In the genomic region with DNA sequence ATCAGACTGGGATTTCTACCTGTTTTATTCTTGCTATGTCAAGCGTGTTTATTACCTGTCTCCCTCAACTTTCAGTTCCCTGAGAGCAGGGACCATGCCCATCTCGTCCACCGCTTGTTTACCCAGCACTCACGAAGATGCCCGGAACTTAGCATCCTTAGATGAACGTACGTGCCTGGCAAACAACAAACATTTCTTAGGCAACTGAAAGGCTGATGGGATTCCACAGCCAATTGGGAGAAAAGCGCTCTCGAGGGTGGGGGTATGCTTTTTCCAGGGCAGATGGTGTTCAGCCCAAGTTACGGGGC, we compare ENCODE assay signal across 9 cellular contexts. TPM values are rescaled to one million over a fixed set of nuclear protein-coding genes. Genes with fewer than 3 reads are reported as not detected.
A peak's percentile ranks its signal among the peaks of the same experiment; 100 is the strongest.
DNase-seq lines count a peak whose midpoint lies in the region; ATAC-seq lines count a peak whose summit lies in the region.
"Had no signal": no experiment of that assay in that cellular context is flagged by ENCODE, and none has a peak within 500 bp of the region (broad histone marks: within the 10 kb centered on the region; RNA-seq: fewer than 3 reads in every experiment).

No MANE protein-coding gene starts in this region.

- peaks cover 6% of the 10 kb centered on the region for H3K27me3 Mint-ChIP-seq in T-helper 1 cell treated with Interleukin-12 subunit alpha and Interleukin-12 subunit beta and Interleukin-4 antibody, amounts not matched to agents 30 μg/mL and 1 μg/mL, for 36 hours (ENCODE audit: low read depth)
- peaks cover 4% of the 10 kb centered on the region for H3K27me3 Mint-ChIP-seq in activated T-helper 2 cell treated with anti-CD3 and anti-CD28 coated beads, Interferon-gamma antibody, Interleukin-2, Interleukin-4, amounts not matched to agents 10 μg/mL and 5 μg/mL and 100 μg/mL, durations not matched to agents 14 hours and 24 hours and 36 hours (ENCODE audit: low read depth)

- peaks cover 11% of the 10 kb centered on the region for H3K36me3 Mint-ChIP-seq in T-helper 1 cell treated with Interleukin-12 subunit alpha and Interleukin-12 subunit beta and Interleukin-4 antibody, amounts not matched to agents 30 μg/mL and 1 μg/mL, for 36 hours (ENCODE audit: low read depth)
- H3K36me3 Mint-ChIP-seq in activated T-helper 2 cell treated with anti-CD3 and anti-CD28 coated beads, Interferon-gamma antibody, Interleukin-2, Interleukin-4, amounts not matched to agents 10 μg/mL and 5 μg/mL and 100 μg/mL, durations not matched to agents 14 hours and 24 hours and 36 hours (ENCODE audit: low read depth): peaks cover 37% of the 10 kb centered on the region

- H3K9me3 Mint-ChIP-seq in T-helper 1 cell treated with Interleukin-12 subunit alpha and Interleukin-12 subunit beta and Interleukin-4 antibody, amounts not matched to agents 30 μg/mL and 1 μg/mL, for 36 hours: no peaks in the 10 kb centered on the region
- no peaks in the 10 kb centered on the region for H3K9me3 Mint-ChIP-seq in activated T-helper 2 cell treated with anti-CD3 and anti-CD28 coated beads, Interferon-gamma antibody, Interleukin-2, Interleukin-4, amounts not matched to agents 10 μg/mL and 5 μg/mL and 100 μg/mL, durations not matched to agents 14 hours and 24 hours and 36 hours

- peaks cover 32% of the 10 kb centered on the region for H3K4me1 Mint-ChIP-seq in T-helper 1 cell treated with Interleukin-12 subunit alpha and Interleukin-12 subunit beta and Interleukin-4 antibody, amounts not matched to agents 30 μg/mL and 1 μg/mL, for 36 hours (ENCODE audit: low read depth)
- H3K4me1 Mint-ChIP-seq in activated T-helper 2 cell treated with anti-CD3 and anti-CD28 coated beads, Interferon-gamma antibody, Interleukin-2, Interleukin-4, amounts not matched to agents 10 μg/mL and 5 μg/mL and 100 μg/mL, durations not matched to agents 14 hours and 24 hours and 36 hours (ENCODE audit: low read depth): peaks cover 23% of the 10 kb centered on the region

- H3K27ac Mint-ChIP-seq in T-helper 1 cell treated with Interleukin-12 subunit alpha and Interleukin-12 subunit beta and Interleukin-4 antibody, amounts not matched to agents 30 μg/mL and 1 μg/mL, for 36 hours: peak overlapping the region; percentile 84
- peak overlapping the region; percentile 80 for H3K27ac Mint-ChIP-seq in activated T-helper 2 cell treated with anti-CD3 and anti-CD28 coated beads, Interferon-gamma antibody, Interleukin-2, Interleukin-4, amounts not matched to agents 10 μg/mL and 5 μg/mL and 100 μg/mL, durations not matched to agents 14 hours and 24 hours and 36 hours

- ATAC-seq in HG03520 (IDR thresholded peaks at IDR 0.05; ENCODE audit: unreplicated experiment) (no peak), GM18858 (IDR thresholded peaks at IDR 0.05; ENCODE audit: unreplicated experiment) (no peak)

- H3K4me3 Mint-ChIP-seq in T-helper 1 cell treated with Interleukin-12 subunit alpha and Interleukin-12 subunit beta and Interleukin-4 antibody, amounts not matched to agents 30 μg/mL and 1 μg/mL, for 36 hours: peak overlapping the region; percentile 100
- H3K4me3 Mint-ChIP-seq in activated T-helper 2 cell treated with anti-CD3 and anti-CD28 coated beads, Interferon-gamma antibody, Interleukin-2, Interleukin-4, amounts not matched to agents 10 μg/mL and 5 μg/mL and 100 μg/mL, durations not matched to agents 14 hours and 24 hours and 36 hours (ENCODE audit: low read depth): peak overlapping the region; percentile 100

- intact Hi-C loops in activated T-helper 2 cell treated with anti-CD3 and anti-CD28 coated beads, Interferon-gamma antibody, Interleukin-2, Interleukin-4, amounts not matched to agents 10 μg/mL and 5 μg/mL and 100 μg/mL, durations not matched to agents 14 hours and 24 hours and 36 hours (cut with micrococcal nuclease): loop anchor here (2.0 to 5.0 kb wide), 3 partner anchors 110 to 173 kb away; a partner anchor contains a TSS

- DNase-seq in T-helper 1 cell: no peak
- DNase-seq in activated T-helper 2 cell treated with anti-CD3 and anti-CD28 coated beads, Interferon-gamma antibody, Interleukin-2, Interleukin-4, amounts not matched to agents 10 μg/mL and 5 μg/mL and 100 μg/mL, durations not matched to agents 14 hours and 24 hours and 36 hours (ENCODE audit: low spot score): no peak
- DNase-seq in inferior parietal cortex (ENCODE audit: extremely low spot score): peak; percentile 42
- DNase-seq in superior temporal gyrus (ENCODE audit: extremely low spot score): peak; percentile 49
- DNase-seq in SK-N-DZ (ENCODE audit: low spot score): no peak

RNA-seq across cellular contexts. Expression of a gene that starts 0.4 kb away (rescaled TPM):
- 43.8 and 46.0 TPM in 2 replicates for total RNA-seq in activated T-helper 2 cell treated with anti-CD3 and anti-CD28 coated beads, Interferon-gamma antibody, Interleukin-2, Interleukin-4, amounts not matched to agents 10 μg/mL and 5 μg/mL and 100 μg/mL, durations not matched to agents 14 hours and 24 hours and 36 hours
- 13.0 and 13.8 TPM in 2 replicates for polyA plus RNA-seq in SK-N-DZ (2014; cell fraction: cytosol; rRNA removed)
- polyA plus RNA-seq in SK-N-DZ (2014; cell fraction: nucleus; rRNA removed): 31.6 and 43.8 TPM in 2 replicates

RNA-seq across cellular contexts. Expression of a gene that starts 4.9 kb away (rescaled TPM):
- 63.4 and 69.2 TPM in 2 replicates for total RNA-seq in activated T-helper 2 cell treated with anti-CD3 and anti-CD28 coated beads, Interferon-gamma antibody, Interleukin-2, Interleukin-4, amounts not matched to agents 10 μg/mL and 5 μg/mL and 100 μg/mL, durations not matched to agents 14 hours and 24 hours and 36 hours
- polyA plus RNA-seq in SK-N-DZ (2014; cell fraction: cytosol; rRNA removed): 47.9 and 53.6 TPM in 2 replicates
- polyA plus RNA-seq in SK-N-DZ (2014; cell fraction: nucleus; rRNA removed): 26.4 and 29.3 TPM in 2 replicates

RNA-seq across cellular contexts. Expression of a gene that starts 16.6 kb away (rescaled TPM):
- total RNA-seq in activated T-helper 2 cell treated with anti-CD3 and anti-CD28 coated beads, Interferon-gamma antibody, Interleukin-2, Interleukin-4, amounts not matched to agents 10 μg/mL and 5 μg/mL and 100 μg/mL, durations not matched to agents 14 hours and 24 hours and 36 hours: 2.9 and 3.3 TPM in 2 replicates
- 4.1 and 7.2 TPM in 2 replicates for polyA plus RNA-seq in SK-N-DZ (2014; cell fraction: cytosol; rRNA removed)
- polyA plus RNA-seq in SK-N-DZ (2014; cell fraction: nucleus; rRNA removed): 26.6 and 29.5 TPM in 2 replicates

RNA-seq across cellular contexts. Expression of a gene that starts 21.6 kb away (rescaled TPM):
- not detected in 2 replicates for total RNA-seq in activated T-helper 2 cell treated with anti-CD3 and anti-CD28 coated beads, Interferon-gamma antibody, Interleukin-2, Interleukin-4, amounts not matched to agents 10 μg/mL and 5 μg/mL and 100 μg/mL, durations not matched to agents 14 hours and 24 hours and 36 hours
- not detected in 2 replicates for polyA plus RNA-seq in SK-N-DZ (2014; cell fraction: cytosol; rRNA removed)
- polyA plus RNA-seq in SK-N-DZ (2014; cell fraction: nucleus; rRNA removed): not detected in 2 replicates
- total RNA-seq: Daoy had no signal

RNA-seq across cellular contexts. Expression of a gene that starts 44.9 kb away (rescaled TPM):
- not detected in 2 replicates for total RNA-seq in activated T-helper 2 cell treated with anti-CD3 and anti-CD28 coated beads, Interferon-gamma antibody, Interleukin-2, Interleukin-4, amounts not matched to agents 10 μg/mL and 5 μg/mL and 100 μg/mL, durations not matched to agents 14 hours and 24 hours and 36 hours
- 0.74 and 1.2 TPM in 2 replicates for polyA plus RNA-seq in SK-N-DZ (2014; cell fraction: cytosol; rRNA removed)
- 0.27 and 0.70 TPM in 2 replicates for polyA plus RNA-seq in SK-N-DZ (2014; cell fraction: nucleus; rRNA removed)
- total RNA-seq: Daoy had no signal

Comparison
In these comparisons a context has a peak if more than half of its experiments do, and no peak if none do; other contexts are left out.
1. DNase-seq: peak in inferior parietal cortex (single experiment) and superior temporal gyrus (single experiment); none in T-helper 1 cell (0 of 5), activated T-helper 2 cell treated with anti-CD3 and anti-CD28 coated beads, Interferon-gamma antibody, Interleukin-2, Interleukin-4, amounts not matched to agents 10 μg/mL and 5 μg/mL and 100 μg/mL, durations not matched to agents 14 hours and 24 hours and 36 hours (single experiment) and SK-N-DZ (single experiment).